ENCODE assay signal across 2 cellular contexts in the genomic region with DNA sequence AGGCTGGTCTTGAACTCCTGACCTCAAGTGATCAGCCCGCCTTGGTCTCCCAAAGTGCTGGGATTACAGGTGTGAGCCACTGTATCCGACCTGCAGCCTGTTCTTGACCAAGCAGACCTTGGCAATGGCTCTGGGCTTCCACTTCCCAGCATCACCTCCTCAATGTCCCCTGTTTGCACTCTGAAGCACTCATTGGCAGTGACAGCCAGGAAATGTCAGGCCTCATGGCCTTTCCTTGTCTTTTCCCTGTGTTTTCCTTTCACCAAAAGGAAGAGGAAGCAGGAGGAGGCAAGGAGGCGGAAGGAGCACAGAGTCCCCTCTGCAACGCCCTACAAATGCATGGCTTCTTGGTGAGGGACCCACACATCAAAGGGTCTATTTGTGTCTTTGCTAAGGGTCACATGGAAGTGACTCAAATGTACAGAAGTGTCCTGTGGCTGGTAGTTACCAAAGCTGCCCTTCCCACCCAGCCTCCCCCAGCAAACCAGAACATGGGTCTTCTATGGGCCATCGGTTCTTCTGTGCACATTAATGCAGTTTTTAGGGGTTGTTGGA.
A peak's percentile ranks its signal among the peaks of the same experiment; 100 is the strongest.
TF ChIP-seq lines count a peak whose summit lies in the region.

No MANE protein-coding gene starts in this region.

TF ChIP-seq in HCT116, 20 proteins besides CTCF, POLR2A, EP300 and RAD21:
- TF ChIP-seq ZFX (IDR thresholded peaks at IDR 0.05) (0 out of 2 replicates have a peak, but pooled peaks have one; percentile 11), FOSL1 (IDR thresholded peaks at IDR 0.05; ENCODE audit: low read depth) (no peak)
- TF ChIP-seq, protein P1, sequence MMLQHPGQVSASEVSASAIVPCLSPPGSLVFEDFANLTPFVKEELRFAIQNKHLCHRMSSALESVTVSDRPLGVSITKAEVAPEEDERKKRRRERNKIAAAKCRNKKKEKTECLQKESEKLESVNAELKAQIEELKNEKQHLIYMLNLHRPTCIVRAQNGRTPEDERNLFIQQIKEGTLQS (IDR thresholded peaks at IDR 0.05) = no peak
- TF ChIP-seq, protein P2, sequence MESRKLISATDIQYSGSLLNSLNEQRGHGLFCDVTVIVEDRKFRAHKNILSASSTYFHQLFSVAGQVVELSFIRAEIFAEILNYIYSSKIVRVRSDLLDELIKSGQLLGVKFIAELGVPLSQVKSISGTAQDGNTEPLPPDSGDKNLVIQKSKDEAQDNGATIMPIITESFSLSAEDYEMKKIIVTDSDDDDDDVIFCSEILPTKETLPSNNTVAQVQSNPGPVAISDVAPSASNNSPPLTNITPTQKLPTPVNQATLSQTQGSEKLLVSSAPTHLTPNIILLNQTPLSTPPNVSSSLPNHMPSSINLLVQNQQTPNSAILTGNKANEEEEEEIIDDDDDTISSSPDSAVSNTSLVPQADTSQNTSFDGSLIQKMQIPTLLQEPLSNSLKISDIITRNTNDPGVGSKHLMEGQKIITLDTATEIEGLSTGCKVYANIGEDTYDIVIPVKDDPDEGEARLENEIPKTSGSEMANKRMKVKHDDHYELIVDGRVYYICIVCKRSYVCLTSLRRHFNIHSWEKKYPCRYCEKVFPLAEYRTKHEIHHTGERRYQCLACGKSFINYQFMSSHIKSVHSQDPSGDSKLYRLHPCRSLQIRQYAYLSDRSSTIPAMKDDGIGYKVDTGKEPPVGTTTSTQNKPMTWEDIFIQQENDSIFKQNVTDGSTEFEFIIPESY (IDR thresholded peaks at IDR 0.05; ENCODE audit: extremely low read depth, insufficient replicate concordance, low read length) = no peak

TF ChIP-seq in HepG2, 621 proteins besides CTCF, POLR2A, EP300 and RAD21:
- 0 out of 2 replicates have a peak, but pooled peaks have one; percentile 51 for TF ChIP-seq ZNF253 (CRISPR knock-in tag; IDR thresholded peaks at IDR 0.05; ENCODE audit: borderline replicate concordance)
- TF ChIP-seq, protein P3, sequence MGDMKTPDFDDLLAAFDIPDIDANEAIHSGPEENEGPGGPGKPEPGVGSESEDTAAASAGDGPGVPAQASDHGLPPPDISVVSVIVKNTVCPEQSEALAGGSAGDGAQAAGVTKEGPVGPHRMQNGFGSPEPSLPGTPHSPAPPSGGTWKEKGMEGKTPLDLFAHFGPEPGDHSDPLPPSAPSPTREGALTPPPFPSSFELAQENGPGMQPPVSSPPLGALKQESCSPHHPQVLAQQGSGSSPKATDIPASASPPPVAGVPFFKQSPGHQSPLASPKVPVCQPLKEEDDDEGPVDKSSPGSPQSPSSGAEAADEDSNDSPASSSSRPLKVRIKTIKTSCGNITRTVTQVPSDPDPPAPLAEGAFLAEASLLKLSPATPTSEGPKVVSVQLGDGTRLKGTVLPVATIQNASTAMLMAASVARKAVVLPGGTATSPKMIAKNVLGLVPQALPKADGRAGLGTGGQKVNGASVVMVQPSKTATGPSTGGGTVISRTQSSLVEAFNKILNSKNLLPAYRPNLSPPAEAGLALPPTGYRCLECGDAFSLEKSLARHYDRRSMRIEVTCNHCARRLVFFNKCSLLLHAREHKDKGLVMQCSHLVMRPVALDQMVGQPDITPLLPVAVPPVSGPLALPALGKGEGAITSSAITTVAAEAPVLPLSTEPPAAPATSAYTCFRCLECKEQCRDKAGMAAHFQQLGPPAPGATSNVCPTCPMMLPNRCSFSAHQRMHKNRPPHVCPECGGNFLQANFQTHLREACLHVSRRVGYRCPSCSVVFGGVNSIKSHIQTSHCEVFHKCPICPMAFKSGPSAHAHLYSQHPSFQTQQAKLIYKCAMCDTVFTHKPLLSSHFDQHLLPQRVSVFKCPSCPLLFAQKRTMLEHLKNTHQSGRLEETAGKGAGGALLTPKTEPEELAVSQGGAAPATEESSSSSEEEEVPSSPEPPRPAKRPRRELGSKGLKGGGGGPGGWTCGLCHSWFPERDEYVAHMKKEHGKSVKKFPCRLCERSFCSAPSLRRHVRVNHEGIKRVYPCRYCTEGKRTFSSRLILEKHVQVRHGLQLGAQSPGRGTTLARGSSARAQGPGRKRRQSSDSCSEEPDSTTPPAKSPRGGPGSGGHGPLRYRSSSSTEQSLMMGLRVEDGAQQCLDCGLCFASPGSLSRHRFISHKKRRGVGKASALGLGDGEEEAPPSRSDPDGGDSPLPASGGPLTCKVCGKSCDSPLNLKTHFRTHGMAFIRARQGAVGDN (CRISPR knock-in tag; IDR thresholded peaks at IDR 0.05) = 0 out of 2 replicates have a peak, but pooled peaks have one; percentile 10
- no peak for TF ChIP-seq NFKBIZ (CRISPR knock-in tag; IDR thresholded peaks at IDR 0.05)
- no peak for TF ChIP-seq TCF7 (IDR thresholded peaks at IDR 0.05; ENCODE audit: low read depth)
- TF ChIP-seq SP5 (CRISPR knock-in tag; IDR thresholded peaks at IDR 0.05; ENCODE audit: borderline replicate concordance, low read depth) = no peak
- 0 out of 2 replicates have a peak, but pooled peaks have one; percentile 29 for TF ChIP-seq SPEN (CRISPR knock-in tag; IDR thresholded peaks at IDR 0.05; ENCODE audit: low read depth)
